8 cellular contexts compared by ENCODE assay signal in genomic region chr17:48804936-48805411, GRCh38. TPM values are rescaled to one million over a fixed set of nuclear protein-coding genes. Genes with fewer than 3 reads are reported as not detected.
DNase-seq lines count a peak whose midpoint lies in the region; ATAC-seq and TF ChIP-seq lines count a peak whose summit lies in the region.

No MANE protein-coding gene starts in this region.

- no peak overlapping the region for H3K9ac ChIP-seq in mesendoderm (ENCODE audit: low read length)

- no peaks in the 10 kb centered on the region for H3K79me1 ChIP-seq in mesendoderm (ENCODE audit: low read length)

- H3K36me3 ChIP-seq in mesendoderm (ENCODE audit: control insufficient read depth, insufficient read depth, low read length) = no peaks in the 10 kb centered on the region

- no peak overlapping the region for H3K4ac ChIP-seq in mesendoderm (ENCODE audit: low read depth, low read length)

- H3K4me3 Mint-ChIP-seq in activated CD8-positive, alpha-beta T cell treated with anti-CD3 and anti-CD28 coated beads for 36 hours = no peak overlapping the region
- H3K4me3 Mint-ChIP-seq in effector memory CD8-positive, alpha-beta T cell = no peak overlapping the region

- no peak overlapping the region for H2AK5ac ChIP-seq in mesendoderm (ENCODE audit: low read length)

- H3K36me3 Mint-ChIP-seq in activated CD8-positive, alpha-beta T cell treated with anti-CD3 and anti-CD28 coated beads for 36 hours (ENCODE audit: low read depth) = no peaks in the 10 kb centered on the region
- H3K36me3 Mint-ChIP-seq in effector memory CD8-positive, alpha-beta T cell (ENCODE audit: insufficient read depth) = no peaks in the 10 kb centered on the region

- H3K56ac ChIP-seq in mesendoderm (ENCODE audit: low read length) = no peak overlapping the region

- H3K23ac ChIP-seq in mesendoderm (ENCODE audit: low read length) = no peak overlapping the region

- DNase-seq in AG10803 (ENCODE audit: low read depth) = peak; percentile 36
- DNase-seq in NCI-H510A treated with DMSO at 0.1 percent for 48 hours (lab: John Stamatoyannopoulos, UW) = peak; percentile 91
- DNase-seq in activated CD8-positive, alpha-beta T cell treated with anti-CD3 and anti-CD28 coated beads for 36 hours = peak; percentile 75
- peak; percentile 64 to 70 (median 65) for DNase-seq in effector memory CD8-positive, alpha-beta T cell
- peak; percentile 81 for DNase-seq in mesendoderm
- DNase-seq in stimulated activated CD8-positive, alpha-beta memory T cell treated with anti-CD3 and anti-CD28 coated beads, Interleukin-4, amount 100 ng/mL, for 24 hours (ENCODE audit: low read depth) = peak; percentile 58

- no peak overlapping the region for H2BK120ac ChIP-seq in mesendoderm (ENCODE audit: low read depth, low read length)

- intact Hi-C loops in activated CD8-positive, alpha-beta T cell treated with anti-CD3 and anti-CD28 coated beads for 36 hours (cut with micrococcal nuclease) = loop anchor here (1.0 to 10.0 kb wide), 2 partner anchors 74 to 230 kb away; no protein-coding TSS in a partner anchor

- no peaks in the 10 kb centered on the region for H3K4me1 Mint-ChIP-seq in activated CD8-positive, alpha-beta T cell treated with anti-CD3 and anti-CD28 coated beads for 36 hours (ENCODE audit: low read depth)
- H3K4me1 Mint-ChIP-seq in effector memory CD8-positive, alpha-beta T cell (ENCODE audit: low read depth in 2 of 2) = peaks cover 0 to 6% of the 10 kb centered on the region in 2 donors

- CTCF ChIA-PET in activated CD8-positive, alpha-beta T cell treated with anti-CD3 and anti-CD28 coated beads for 36 hours (lab: Charles Lee) = interaction anchor here (0.6 to 18.1 kb wide), 42 partner anchors 8 to 250 kb away, joined by 3 to 614 read pairs (median 4); partner anchors contain the start of genes CALCOCO2, PRAC2 and TTLL6

- H3K9me3 Mint-ChIP-seq in activated CD8-positive, alpha-beta T cell treated with anti-CD3 and anti-CD28 coated beads for 36 hours = no peaks in the 10 kb centered on the region
- H3K9me3 Mint-ChIP-seq in effector memory CD8-positive, alpha-beta T cell = no peaks in the 10 kb centered on the region

- no peak overlapping the region for H4K5ac ChIP-seq in mesendoderm (ENCODE audit: low read length)

- H2BK15ac ChIP-seq in mesendoderm (replicated peaks; ENCODE audit: low read depth) = no peak overlapping the region

- H3K27ac Mint-ChIP-seq in activated CD8-positive, alpha-beta T cell treated with anti-CD3 and anti-CD28 coated beads for 36 hours = no peak overlapping the region
- no peak overlapping the region for H3K27ac Mint-ChIP-seq in effector memory CD8-positive, alpha-beta T cell

- peak; percentile 88 for TF ChIP-seq CTCF in AG10803 (conservative IDR thresholded peaks at IDR 0.05; ENCODE audit: low read length)
- TF ChIP-seq CTCF in activated CD8-positive, alpha-beta T cell treated with anti-CD3 and anti-CD28 coated beads for 36 hours (IDR thresholded peaks at IDR 0.05) = peak; percentile 98

- H4K8ac ChIP-seq in mesendoderm (ENCODE audit: low read depth, low read length) = no peak overlapping the region

- no peaks in the 10 kb centered on the region for H3K4me1 ChIP-seq in mesendoderm (ENCODE audit: control insufficient read depth, low read depth, low read length)

- no CpG with 5 or more reads among the region's 9 CpGs for WGBS in mesendoderm (ENCODE audit: extremely low coverage, insufficient coverage, low lambda C conversion rate)

- ATAC-seq in GM21360 (IDR thresholded peaks at IDR 0.05; ENCODE audit: unreplicated experiment) = peak; percentile 62
- peak; percentile 100 for ATAC-seq in activated CD8-positive, alpha-beta T cell treated with anti-CD3 and anti-CD28 coated beads for 36 hours
- peak; percentile 89 for ATAC-seq in effector memory CD8-positive, alpha-beta T cell (replicated peaks)
- ATAC-seq in HG03457 (IDR thresholded peaks at IDR 0.05; ENCODE audit: unreplicated experiment) = no peak

- H3K4me3 ChIP-seq in AG10803 (ENCODE audit: low read length) (no peak overlapping the region), mesendoderm (ENCODE audit: low read length) (no peak overlapping the region)

- H3K27me3 Mint-ChIP-seq in activated CD8-positive, alpha-beta T cell treated with anti-CD3 and anti-CD28 coated beads for 36 hours = peaks cover 6% of the 10 kb centered on the region
- H3K27me3 Mint-ChIP-seq in effector memory CD8-positive, alpha-beta T cell = peaks cover 21 to 30% of the 10 kb centered on the region in 2 donors

- no peak overlapping the region for H3K18ac ChIP-seq in mesendoderm (ENCODE audit: low read length)

- POLR2A ChIA-PET in activated CD8-positive, alpha-beta T cell treated with anti-CD3 and anti-CD28 coated beads for 36 hours (lab: Charles Lee) = interaction anchor here (1.3 kb wide), 1 partner anchor 74 kb away, joined by 4 read pairs; no protein-coding TSS in a partner anchor

- no peaks in the 10 kb centered on the region for H3K27me3 ChIP-seq in mesendoderm (ENCODE audit: insufficient read depth, low read length, poor library complexity)

- no peak overlapping the region for H2BK5ac ChIP-seq in mesendoderm (ENCODE audit: low read length)

- no peak overlapping the region for H3K27ac ChIP-seq in mesendoderm (ENCODE audit: low read depth, low read length)

- H3K4me2 ChIP-seq in mesendoderm (ENCODE audit: low read length) = no peak overlapping the region

- H3K79me2 ChIP-seq in mesendoderm (ENCODE audit: control insufficient read depth, insufficient read depth, low read length) = no peaks in the 10 kb centered on the region

RNA-seq across cellular contexts. Expression of gene TTLL6, which starts 12.1 kb away (rescaled TPM):
- not detected for total RNA-seq in activated CD8-positive, alpha-beta T cell treated with anti-CD3 and anti-CD28 coated beads for 36 hours
- 0.14 TPM for polyA plus RNA-seq in mesendoderm (2013, experiment 1 of 2)
- polyA plus RNA-seq in mesendoderm (2013, experiment 2 of 2) = 0.25 TPM

RNA-seq across cellular contexts. Expression of gene CALCOCO2, which starts 25.9 kb away (rescaled TPM):
- 10 to 100 TPM; 69.2 to 73.1 TPM for total RNA-seq in activated CD8-positive, alpha-beta T cell treated with anti-CD3 and anti-CD28 coated beads for 36 hours
- polyA plus RNA-seq in mesendoderm (2013, experiment 1 of 2) = 10.3 TPM
- polyA plus RNA-seq in mesendoderm (2013, experiment 2 of 2) = 12.1 TPM

Comparison
In these comparisons a context has a peak if more than half of its experiments do, and no peak if none do; other contexts are left out.
1. DNase-seq: peak in every context shown above with its lines; median percentile 91 in NCI-H510A treated with DMSO at 0.1 percent for 48 hours; 81 in mesendoderm; 75 in activated CD8-positive, alpha-beta T cell treated with anti-CD3 and anti-CD28 coated beads for 36 hours; 65 in effector memory CD8-positive, alpha-beta T cell; 58 in stimulated activated CD8-positive, alpha-beta memory T cell treated with anti-CD3 and anti-CD28 coated beads, Interleukin-4, amount 100 ng/mL, for 24 hours; 36 in AG10803.